ENCODE assay signal across 14 cellular contexts in genomic region chr2:47893771-47894170, GRCh38. TPM values are rescaled to one million over a fixed set of nuclear protein-coding genes. Genes with fewer than 3 reads are reported as not detected.
A peak's percentile ranks its signal among the peaks of the same experiment; 100 is the strongest.
DNase-seq lines count a peak whose midpoint lies in the region; ATAC-seq lines count a peak whose summit lies in the region.
"Had no signal": no experiment of that assay in that cellular context is flagged by ENCODE, and none has a peak within 500 bp of the region (broad histone marks: within the 10 kb centered on the region; RNA-seq: fewer than 3 reads in every experiment).

No MANE protein-coding gene starts in this region.

- H3K36me3 ChIP-seq in subcutaneous abdominal adipose tissue (ENCODE audit: control insufficient read depth in 5 of 5, insufficient read depth in 5 of 5, low read length in 5 of 5), result peaks cover 0 to 10% (median 0%) of the 10 kb centered on the region in 5 donors
- H3K36me3 ChIP-seq: Peyer's patch had no signal

- ATAC-seq in sciatic nerve, result no peak
- ATAC-seq: A549, HCT116 had no signal

- peak overlapping the region; percentile 17 for H3K27ac Mint-ChIP-seq in activated naive CD8-positive, alpha-beta T cell
- no peak overlapping the region for H3K27ac Mint-ChIP-seq in activated naive CD8-positive, alpha-beta T cell treated with anti-CD3 and anti-CD28 coated beads for 36 hours
- peak overlapping the region in 1 of 3 donors; percentile 19 for H3K27ac Mint-ChIP-seq in IgD-negative memory B cell

- H3K9me3 ChIP-seq in subcutaneous abdominal adipose tissue (ENCODE audit: control insufficient read depth in 5 of 5, low read length in 5 of 5), result no peaks in the 10 kb centered on the region
- H3K9me3 ChIP-seq: A549, Peyer's patch had no signal

- H3K4me1 ChIP-seq in subcutaneous abdominal adipose tissue (ENCODE audit: control insufficient read depth in 5 of 5, insufficient read depth in 5 of 5, low read length in 5 of 5), result peaks cover 4 to 40% (median 28%) of the 10 kb centered on the region in 5 donors

- H3K9ac ChIP-seq in subcutaneous abdominal adipose tissue (ENCODE audit: low read length in 5 of 5), result no peak overlapping the region

- H3K9me3 Mint-ChIP-seq in activated naive CD8-positive, alpha-beta T cell (ENCODE audit: low read depth), result no peaks in the 10 kb centered on the region
- H3K9me3 Mint-ChIP-seq in activated naive CD8-positive, alpha-beta T cell treated with anti-CD3 and anti-CD28 coated beads for 36 hours, result peaks cover 2% of the 10 kb centered on the region
- no peaks in the 10 kb centered on the region for H3K9me3 Mint-ChIP-seq in IgD-negative memory B cell

- no peaks in the 10 kb centered on the region for H3K27me3 Mint-ChIP-seq in activated naive CD8-positive, alpha-beta T cell
- no peaks in the 10 kb centered on the region for H3K27me3 Mint-ChIP-seq in activated naive CD8-positive, alpha-beta T cell treated with anti-CD3 and anti-CD28 coated beads for 36 hours
- H3K27me3 Mint-ChIP-seq in IgD-negative memory B cell, result no peaks in the 10 kb centered on the region

- DNase-seq in activated naive CD8-positive, alpha-beta T cell treated with anti-CD3 and anti-CD28 coated beads for 36 hours, result no peak
- peak; percentile 12 for DNase-seq in amniotic epithelial cell (ENCODE audit: low read depth)
- no peak for DNase-seq in DMS153 (lab: John Stamatoyannopoulos, UW)
- no peak for DNase-seq in sciatic nerve (ENCODE audit: low spot score)
- DNase-seq: NCI-H1105 treated with DMSO at 0.1 percent for 48 hours, NCI-H187, Peyer's patch, SHP77 had no signal

- intact Hi-C loops in sciatic nerve (cut with DNase I), result no loop called here

- H3K4me3 ChIP-seq in subcutaneous abdominal adipose tissue (ENCODE audit: low read depth in 1 of 5, low read length in 5 of 5), result no peak overlapping the region
- H3K4me3 ChIP-seq: A549, Peyer's patch had no signal

- peaks cover 85% of the 10 kb centered on the region for H3K4me1 Mint-ChIP-seq in activated naive CD8-positive, alpha-beta T cell (ENCODE audit: low read depth)
- peaks cover 78% of the 10 kb centered on the region for H3K4me1 Mint-ChIP-seq in activated naive CD8-positive, alpha-beta T cell treated with anti-CD3 and anti-CD28 coated beads for 36 hours
- H3K4me1 Mint-ChIP-seq in IgD-negative memory B cell, result peaks cover 60 to 67% (median 65%) of the 10 kb centered on the region in 3 donors

- no peaks in the 10 kb centered on the region for H3K27me3 ChIP-seq in subcutaneous abdominal adipose tissue (ENCODE audit: control insufficient read depth in 5 of 5, insufficient read depth in 4 of 5, low read length in 5 of 5)
- H3K27me3 ChIP-seq: Peyer's patch had no signal

- peak overlapping the region; percentile 51 for H3K4me3 Mint-ChIP-seq in activated naive CD8-positive, alpha-beta T cell
- no peak overlapping the region for H3K4me3 Mint-ChIP-seq in activated naive CD8-positive, alpha-beta T cell treated with anti-CD3 and anti-CD28 coated beads for 36 hours
- peak overlapping the region in 3 of 4 donors; percentile 10 to 24 (median 17) for H3K4me3 Mint-ChIP-seq in IgD-negative memory B cell

- H3K27ac ChIP-seq in subcutaneous abdominal adipose tissue (ENCODE audit: low read depth, low read length), result peak overlapping the region; percentile 9
- H3K27ac ChIP-seq: A549, C4-2B, Peyer's patch had no signal

- H3K36me3 Mint-ChIP-seq in activated naive CD8-positive, alpha-beta T cell, result peaks cover 9% of the 10 kb centered on the region
- H3K36me3 Mint-ChIP-seq in activated naive CD8-positive, alpha-beta T cell treated with anti-CD3 and anti-CD28 coated beads for 36 hours, result peaks cover 47% of the 10 kb centered on the region
- peaks cover 1% of the 10 kb centered on the region for H3K36me3 Mint-ChIP-seq in IgD-negative memory B cell

RNA-seq across cellular contexts. Expression of gene FBXO11, which starts 12.5 kb away (rescaled TPM):
- total RNA-seq in activated naive CD8-positive, alpha-beta T cell treated with anti-CD3 and anti-CD28 coated beads for 36 hours, result 10 to 100 TPM; 36.3 to 36.4 TPM
- 10.2 TPM for polyA plus RNA-seq in IgD-negative memory B cell
- 86.7 TPM for total RNA-seq in sciatic nerve
